ENCODE assay signal across 23 cellular contexts in the genomic region with DNA sequence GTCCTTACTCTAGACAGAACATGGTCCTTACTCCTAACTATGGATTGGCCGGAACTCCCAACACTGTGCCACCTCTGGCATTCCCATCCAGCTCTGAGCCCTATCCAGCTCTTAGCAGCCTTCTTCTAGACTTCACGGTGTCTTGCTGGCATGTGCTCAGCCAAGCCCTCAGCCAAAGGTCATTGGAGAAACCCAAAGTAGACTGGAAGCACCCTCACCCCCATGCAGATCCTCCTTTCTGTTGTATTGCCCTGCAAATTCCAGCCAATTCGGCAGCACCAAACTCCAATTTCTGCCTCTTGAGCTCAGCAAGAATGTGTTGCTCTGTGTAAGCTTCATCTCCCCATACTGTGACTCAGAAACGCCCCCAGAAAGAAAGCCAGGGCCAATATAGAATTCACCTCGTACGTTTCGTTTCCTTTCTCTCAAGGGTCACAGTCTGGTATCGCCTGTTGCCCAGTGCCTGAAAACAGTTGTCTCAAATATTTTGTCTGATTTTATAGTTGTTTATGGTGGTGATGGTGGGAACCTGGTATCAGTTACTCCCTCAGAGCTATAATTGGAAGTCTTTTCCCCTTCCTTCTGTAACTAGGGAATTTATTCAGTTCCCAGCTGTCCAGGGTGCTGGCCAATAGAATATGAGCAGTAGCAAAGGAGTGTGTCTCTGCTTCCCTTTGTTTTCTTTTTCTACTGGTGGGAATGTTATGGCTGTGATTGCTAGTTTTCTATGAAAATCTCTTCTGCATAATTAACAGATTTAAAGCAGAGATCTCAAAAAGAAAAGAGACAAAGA. TPM values are rescaled to one million over a fixed set of nuclear protein-coding genes. Genes with fewer than 3 reads are reported as not detected.
A peak's percentile ranks its signal among the peaks of the same experiment; 100 is the strongest.
DNase-seq lines count a peak whose midpoint lies in the region; ATAC-seq, FAIRE-seq and TF ChIP-seq lines count a peak whose summit lies in the region.
"Had no signal": no experiment of that assay in that cellular context is flagged by ENCODE, and none has a peak within 500 bp of the region (broad histone marks: within the 10 kb centered on the region; RNA-seq: fewer than 3 reads in every experiment).

No MANE protein-coding gene starts in this region.

- H3K27me3 ChIP-seq in sigmoid colon (peaks cover 0 to 43% (median 0%) of the 10 kb centered on the region in 3 donors), mesenchymal stem cell (ENCODE audit: control insufficient read depth in 1 of 2, insufficient read depth in 1 of 2, low read length in 2 of 2) (peaks cover 57 to 62% of the 10 kb centered on the region in 2 experiments)

- no peak for TF ChIP-seq POLR2A in A549 (IDR thresholded peaks at IDR 0.05; ENCODE audit: low read length)
- TF ChIP-seq POLR2A in sigmoid colon (IDR thresholded peaks at IDR 0.05), result no peak

- H3K9me3 ChIP-seq in A549, result no peaks in the 10 kb centered on the region
- H3K9me3 ChIP-seq in HEK293 (ENCODE audit: control insufficient read depth, insufficient read depth, low read depth, low read length), result no peaks in the 10 kb centered on the region
- no peaks in the 10 kb centered on the region for H3K9me3 ChIP-seq in sigmoid colon
- H3K9me3 ChIP-seq in mesenchymal stem cell (ENCODE audit: control insufficient read depth, low read length), result no peaks in the 10 kb centered on the region
- H3K9me3 ChIP-seq: BLaER1 treated with 17β-estradiol and CSF1 and Interleukin-3, amounts not matched to agents 10 nM and 100 nM had no signal

- H3K18ac ChIP-seq in mesenchymal stem cell (ENCODE audit: low read depth in 1 of 2, low read length in 2 of 2), result no peak overlapping the region

- H3K23ac ChIP-seq in mesenchymal stem cell (ENCODE audit: low read length in 2 of 2), result no peak overlapping the region

- no peak overlapping the region for H2AFZ ChIP-seq in mesenchymal stem cell (ENCODE audit: low read depth, low read length)

- no peak overlapping the region for H4K91ac ChIP-seq in mesenchymal stem cell (ENCODE audit: low read length)

- H4K8ac ChIP-seq in mesenchymal stem cell (ENCODE audit: low read length), result no peak overlapping the region

- DNase-seq in A549 (ENCODE audit: low read depth in 1 of 2, low spot score in 1 of 2) (no peak), fibroblast of peridontal ligament (ENCODE audit: extremely low read depth) (peak; percentile 7), sigmoid colon (peak; percentile 5), inferior parietal cortex (ENCODE audit: extremely low spot score) (no peak), hepatic stellate cell (ENCODE audit: low spot score) (no peak), mesenchymal stem cell (no peak)
- DNase-seq: DMS53, EL, KG1, MV-4-11, NCI-H1417, NCI-H187, NCI-H226, NCI-H524, NCI-H82, OCI-M1 had no signal

- no peaks in the 10 kb centered on the region for H3K36me3 ChIP-seq in HEK293 (ENCODE audit: control insufficient read depth in 2 of 2, insufficient read depth in 1 of 2, low read length in 2 of 2)
- H3K36me3 ChIP-seq in sigmoid colon, result no peaks in the 10 kb centered on the region
- H3K36me3 ChIP-seq in mesenchymal stem cell (ENCODE audit: control insufficient read depth in 1 of 2, insufficient read depth in 2 of 2, low read depth in 1 of 2, low read length in 2 of 2), result no peaks in the 10 kb centered on the region
- H3K36me3 ChIP-seq: BLaER1 treated with 17β-estradiol and CSF1 and Interleukin-3, amounts not matched to agents 10 nM and 100 nM had no signal

- no peak overlapping the region for H3K9ac ChIP-seq in mesenchymal stem cell (ENCODE audit: low read length)
- H3K9ac ChIP-seq: BLaER1 treated with 17β-estradiol and CSF1 and Interleukin-3, amounts not matched to agents 10 nM and 100 nM had no signal

- H3K27ac ChIP-seq in A549 (no peak overlapping the region), HEK293 (ENCODE audit: extremely low read depth, low read depth, low read length) (no peak overlapping the region), sigmoid colon (no peak overlapping the region), mesenchymal stem cell (ENCODE audit: low read length, poor library complexity, severe bottlenecking) (no peak overlapping the region)
- H3K27ac ChIP-seq: BLaER1 treated with 17β-estradiol and CSF1 and Interleukin-3, amounts not matched to agents 10 nM and 100 nM; RWPE1 had no signal

- H3K4me2 ChIP-seq in A549, result no peak overlapping the region
- H3K4me2 ChIP-seq in mesenchymal stem cell (ENCODE audit: low read length, poor library complexity, severe bottlenecking), result no peak overlapping the region
- H3K4me2 ChIP-seq: BLaER1 treated with 17β-estradiol and CSF1 and Interleukin-3, amounts not matched to agents 10 nM and 100 nM had no signal

- H2BK15ac ChIP-seq in mesenchymal stem cell (ENCODE audit: low read depth, poor library complexity, severe bottlenecking), result no peak overlapping the region

- no peak for TF ChIP-seq RAD21 in A549 (conservative IDR thresholded peaks at IDR 0.05 in 1 of 2, IDR thresholded peaks at IDR 0.05 in 1 of 2)

- POLR2A ChIA-PET in A549 (lab: Yijun Ruan, JAX) (no interaction called here), HEK293 (lab: Yijun Ruan, JAX) (no interaction called here)

- H3K4me3 ChIP-seq in A549, result no peak overlapping the region
- H3K4me3 ChIP-seq in HEK293 (ENCODE audit: low read depth, low read length), result no peak overlapping the region
- no peak overlapping the region for H3K4me3 ChIP-seq in sigmoid colon
- no peak overlapping the region for H3K4me3 ChIP-seq in mesenchymal stem cell (ENCODE audit: insufficient read depth in 1 of 2, low read depth in 1 of 2, low read length in 2 of 2)
- H3K4me3 ChIP-seq: BLaER1 treated with 17β-estradiol and CSF1 and Interleukin-3, amounts not matched to agents 10 nM and 100 nM; GM12878 had no signal

- no peak for FAIRE-seq in A549 (lab: Jason Lieb, UNC)
- FAIRE-seq: GM12878, H1, HepG2 had no signal

- no peak overlapping the region for H3K4ac ChIP-seq in mesenchymal stem cell (ENCODE audit: low read depth in 1 of 2, low read length in 2 of 2)

- H2BK12ac ChIP-seq in mesenchymal stem cell (ENCODE audit: low read length in 2 of 2), result no peak overlapping the region

- no peak for TF ChIP-seq CTCF in A549 (IDR thresholded peaks at IDR 0.05)
- TF ChIP-seq CTCF in HEK293 (tag by site-specific recombination; IDR thresholded peaks at IDR 0.05), result no peak
- no peak for TF ChIP-seq CTCF in sigmoid colon (IDR thresholded peaks at IDR 0.05)

- no peaks in the 10 kb centered on the region for H3K79me1 ChIP-seq in mesenchymal stem cell (replicated peaks; ENCODE audit: low read length, poor library complexity, severe bottlenecking)

- TF ChIP-seq EP300 in A549 (IDR thresholded peaks at IDR 0.05) (no peak), sigmoid colon (IDR thresholded peaks at IDR 0.05) (no peak)

- no peaks in the 10 kb centered on the region for H3K4me1 ChIP-seq in A549
- H3K4me1 ChIP-seq in HEK293 (ENCODE audit: control insufficient read depth, insufficient read depth, low read length), result no peaks in the 10 kb centered on the region
- peaks cover 0 to 4% (median 0%) of the 10 kb centered on the region in 4 donors for H3K4me1 ChIP-seq in sigmoid colon
- H3K4me1 ChIP-seq in mesenchymal stem cell (ENCODE audit: control insufficient read depth, insufficient read depth, low read depth, low read length), result no peaks in the 10 kb centered on the region

- intact Hi-C loops in sigmoid colon (cut with DNase I), result no loop called here

- no peak overlapping the region for H2AK5ac ChIP-seq in mesenchymal stem cell (ENCODE audit: low read length, severe bottlenecking)

- no peak overlapping the region for H3K14ac ChIP-seq in mesenchymal stem cell (ENCODE audit: low read length in 2 of 2)

- H2BK5ac ChIP-seq in mesenchymal stem cell (ENCODE audit: low read depth, low read length, poor library complexity, severe bottlenecking), result no peak overlapping the region

- CTCF ChIA-PET in A549 (lab: Yijun Ruan, JAX), result interaction anchor here (0.5 to 9.8 kb wide), 7 partner anchors 8 to 285 kb away, joined by 3 to 52 read pairs (median 4); a partner anchor contains a TSS
- CTCF ChIA-PET in HEK293 (lab: Yijun Ruan, JAX), result interaction anchor here (0.6 to 0.7 kb wide), 3 partner anchors 8 to 211 kb away, joined by 3 to 6 read pairs (median 5); no protein-coding TSS in a partner anchor

- ATAC-seq in A549, result no peak
- ATAC-seq: CD8-positive, alpha-beta T cell; GM12878; HepG2 had no signal

- no peak overlapping the region for H2BK120ac ChIP-seq in mesenchymal stem cell (ENCODE audit: low read depth, low read length)

- 62% methylated on average over 8 of the region's 8 CpGs for WGBS in A549 (ENCODE audit: missing lambda C conversion rate)
- WGBS in sigmoid colon, 2 donors, result 83 to 89% methylated on average over 8 of the region's 8 CpGs
- WGBS in mesenchymal stem cell, result 87% methylated on average over 8 of the region's 8 CpGs

TF ChIP-seq in A549, 52 proteins besides CTCF, POLR2A, EP300 and RAD21 (continues in another document):
- TF ChIP-seq ZFP36 (IDR thresholded peaks at IDR 0.05; ENCODE audit: borderline replicate concordance, partially characterized antibody), result no peak
- TF ChIP-seq, protein P1, sequence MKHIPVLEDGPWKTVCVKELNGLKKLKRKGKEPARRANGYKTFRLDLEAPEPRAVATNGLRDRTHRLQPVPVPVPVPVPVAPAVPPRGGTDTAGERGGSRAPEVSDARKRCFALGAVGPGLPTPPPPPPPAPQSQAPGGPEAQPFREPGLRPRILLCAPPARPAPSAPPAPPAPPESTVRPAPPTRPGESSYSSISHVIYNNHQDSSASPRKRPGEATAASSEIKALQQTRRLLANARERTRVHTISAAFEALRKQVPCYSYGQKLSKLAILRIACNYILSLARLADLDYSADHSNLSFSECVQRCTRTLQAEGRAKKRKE (CRISPR knock-in tag; IDR thresholded peaks at IDR 0.05; ENCODE audit: low read depth), result no peak

RNA-seq across cellular contexts. Expression of a gene that starts 28.4 kb away (rescaled TPM):
- polyA plus RNA-seq in A549 (2011; rRNA removed) (0.36 and 0.52 TPM in 2 replicates), A549 (2017; fragmentation: RNase III; extraction: RNeasy Plus Mini Kit Qiagen cat#74134 plus additional on column Dnase treatment) (0.18 to 0.50 TPM (median 0.29 TPM) in 3 replicates), sigmoid colon (10 to 100 TPM in 1 of 3 donors, 1 to 10 TPM in 2; 1.6 to 20.2 (median 1.8) TPM)
- 0.25 and 0.29 TPM in 2 replicates for polyA plus RNA-seq in A549 (2012; cell fraction: cytosol; rRNA removed)
- 0.84 and 1.2 TPM in 2 replicates for polyA plus RNA-seq in A549 (2012; cell fraction: nucleus; rRNA removed)
- 0.12 and 1.1 TPM in 2 replicates for polyA minus RNA-seq in A549 (2011; rRNA and poly(A)+ RNA removed)
- total RNA-seq in sigmoid colon, result 1 to 10 TPM; 1.8 to 2.8 (median 2.2) TPM
- polyA plus RNA-seq in mesenchymal stem cell (2013, experiment 1 of 2), result 2.3 TPM
- 2.2 TPM for polyA plus RNA-seq in mesenchymal stem cell (2013, experiment 2 of 2)
- total RNA-seq: CD8-positive, alpha-beta T cell; GM12878; HepG2 had no signal

Comparison
In these comparisons a context has a peak if more than half of its experiments do, and no peak if none do; other contexts are left out.
1. DNase-seq: peak in fibroblast of peridontal ligament (single experiment) and sigmoid colon (single experiment); none in A549 (0 of 2), inferior parietal cortex (single experiment), hepatic stellate cell (single experiment) and mesenchymal stem cell (single experiment).